11 cellular contexts compared by ENCODE assay signal in genomic region chr20:52047811-52048302, GRCh38.
DNase-seq lines count a peak whose midpoint lies in the region; ATAC-seq lines count a peak whose summit lies in the region.
"Had no signal": no experiment of that assay in that cellular context is flagged by ENCODE, and none has a peak within 500 bp of the region (broad histone marks: within the 10 kb centered on the region; RNA-seq: fewer than 3 reads in every experiment).

No MANE protein-coding gene starts in this region.

- no peak overlapping the region for H3K27ac Mint-ChIP-seq in activated CD4-positive, alpha-beta T cell treated with anti-CD3 and anti-CD28 coated beads for 36 hours
- peak overlapping the region; percentile 23 for H3K27ac Mint-ChIP-seq in stimulated activated effector memory CD8-positive, alpha-beta T cell treated with anti-CD3 and anti-CD28 coated beads, Interleukin-12 subunit alpha, Interleukin-12 subunit beta, amount 100 ng/mL, for 72 hours

- peak overlapping the region; percentile 81 for H3K9ac ChIP-seq in iPS-20b (ENCODE audit: low read depth, low read length)

- peak; percentile 48 for DNase-seq in activated CD4-positive, alpha-beta T cell treated with anti-CD3 and anti-CD28 coated beads for 36 hours
- DNase-seq in activated CD4-positive, alpha-beta T cell treated with anti-CD3 and anti-CD28 coated beads, Interleukin-2, amount 50 U/mL, for 1 hour: no peak
- DNase-seq in activated T-cell treated with anti-CD3 and anti-CD28 coated beads, Interleukin-2, amount 50 U/mL, for 4 hours: no peak
- DNase-seq in stimulated activated effector memory CD8-positive, alpha-beta T cell treated with anti-CD3 and anti-CD28 coated beads, Interleukin-12 subunit alpha, Interleukin-12 subunit beta, amount 100 ng/mL, for 72 hours (ENCODE audit: low spot score in 2 of 2): peak; percentile 6 to 65
- DNase-seq in posterior cingulate gyrus (no peak), G401 (ENCODE audit: low spot score) (no peak), GDM1 (lab: John Stamatoyannopoulos, UW) (no peak)
- DNase-seq: NCI-H226, transverse colon had no signal

- no peaks in the 10 kb centered on the region for H3K27me3 Mint-ChIP-seq in activated CD4-positive, alpha-beta T cell treated with anti-CD3 and anti-CD28 coated beads for 36 hours
- H3K27me3 Mint-ChIP-seq in activated T-cell treated with anti-CD3 and anti-CD28 coated beads, Interleukin-2, amount 50 U/mL, for 4 hours (ENCODE audit: low read depth): no peaks in the 10 kb centered on the region

- H3K36me3 ChIP-seq in iPS-20b (ENCODE audit: insufficient read depth, low read depth, low read length): no peaks in the 10 kb centered on the region
- H3K36me3 ChIP-seq: transverse colon had no signal

- intact Hi-C loops in activated CD4-positive, alpha-beta T cell treated with anti-CD3 and anti-CD28 coated beads for 36 hours (cut with DNase I, micrococcal nuclease): no loop called here
- intact Hi-C loops in posterior cingulate gyrus (cut with DNase I): no loop called here

- peak overlapping the region; percentile 97 for H3K27ac ChIP-seq in iPS-20b (ENCODE audit: low read length)
- H3K27ac ChIP-seq: transverse colon had no signal

- no peaks in the 10 kb centered on the region for H3K36me3 Mint-ChIP-seq in activated CD4-positive, alpha-beta T cell treated with anti-CD3 and anti-CD28 coated beads for 36 hours (ENCODE audit: low read depth)
- H3K36me3 Mint-ChIP-seq in activated T-cell treated with anti-CD3 and anti-CD28 coated beads, Interleukin-2, amount 50 U/mL, for 4 hours (ENCODE audit: insufficient read depth): no peaks in the 10 kb centered on the region
- H3K36me3 Mint-ChIP-seq in stimulated activated effector memory CD8-positive, alpha-beta T cell treated with anti-CD3 and anti-CD28 coated beads, Interleukin-12 subunit alpha, Interleukin-12 subunit beta, amount 100 ng/mL, for 72 hours: no peaks in the 10 kb centered on the region
- H3K36me3 Mint-ChIP-seq: naive thymus-derived CD8-positive, alpha-beta T cell had no signal

- peaks cover 26% of the 10 kb centered on the region for H3K4me1 Mint-ChIP-seq in activated CD4-positive, alpha-beta T cell treated with anti-CD3 and anti-CD28 coated beads for 36 hours
- peaks cover 20% of the 10 kb centered on the region for H3K4me1 Mint-ChIP-seq in activated T-cell treated with anti-CD3 and anti-CD28 coated beads, Interleukin-2, amount 50 U/mL, for 4 hours (ENCODE audit: low read depth)
- peaks cover 21% of the 10 kb centered on the region for H3K4me1 Mint-ChIP-seq in stimulated activated effector memory CD8-positive, alpha-beta T cell treated with anti-CD3 and anti-CD28 coated beads, Interleukin-12 subunit alpha, Interleukin-12 subunit beta, amount 100 ng/mL, for 72 hours

- H3K27me3 ChIP-seq in iPS-20b (ENCODE audit: insufficient read depth, low read length): no peaks in the 10 kb centered on the region
- H3K27me3 ChIP-seq: transverse colon had no signal

- no peaks in the 10 kb centered on the region for H3K9me3 Mint-ChIP-seq in activated CD4-positive, alpha-beta T cell treated with anti-CD3 and anti-CD28 coated beads for 36 hours (ENCODE audit: low read depth)
- H3K9me3 Mint-ChIP-seq in activated T-cell treated with anti-CD3 and anti-CD28 coated beads, Interleukin-2, amount 50 U/mL, for 4 hours: no peaks in the 10 kb centered on the region
- H3K9me3 Mint-ChIP-seq in stimulated activated effector memory CD8-positive, alpha-beta T cell treated with anti-CD3 and anti-CD28 coated beads, Interleukin-12 subunit alpha, Interleukin-12 subunit beta, amount 100 ng/mL, for 72 hours: no peaks in the 10 kb centered on the region
- H3K9me3 Mint-ChIP-seq: naive thymus-derived CD8-positive, alpha-beta T cell had no signal

- peak; percentile 77 for ATAC-seq in activated CD4-positive, alpha-beta T cell treated with anti-CD3 and anti-CD28 coated beads for 36 hours
- ATAC-seq in activated T-cell treated with anti-CD3 and anti-CD28 coated beads, Interleukin-2, amount 50 U/mL, for 4 hours: peak; percentile 53 to 65
- peak; percentile 80 for ATAC-seq in stimulated activated effector memory CD8-positive, alpha-beta T cell treated with anti-CD3 and anti-CD28 coated beads, Interleukin-12 subunit alpha, Interleukin-12 subunit beta, amount 100 ng/mL, for 72 hours

- in situ Hi-C loops in G401 (cut with HindIII; ENCODE audit: low sequenced_read_pairs): no loop called here

- CTCF ChIA-PET in activated CD4-positive, alpha-beta T cell treated with anti-CD3 and anti-CD28 coated beads for 36 hours (lab: Charles Lee): interaction anchor here (0.6 to 1.1 kb wide), 2 partner anchors 117 to 125 kb away, joined by 3 read pairs; no protein-coding TSS in a partner anchor

- peaks cover 31% of the 10 kb centered on the region; the same call in 1 of the 2 replicates for H3K4me1 ChIP-seq in iPS-20b (ENCODE audit: insufficient read depth, low read length)
- H3K4me1 ChIP-seq: transverse colon had no signal

- POLR2A ChIA-PET in activated CD4-positive, alpha-beta T cell treated with anti-CD3 and anti-CD28 coated beads for 36 hours (lab: Charles Lee): interaction anchor here (0.6 kb wide), 1 partner anchor 72 kb away, joined by 9 read pairs; no protein-coding TSS in a partner anchor

- H3K4me3 ChIP-seq in iPS-20b (ENCODE audit: low read length): peak overlapping the region; percentile 73
- H3K4me3 ChIP-seq: transverse colon had no signal

- no peaks in the 10 kb centered on the region for H3K9me3 ChIP-seq in iPS-20b (ENCODE audit: insufficient read depth, low read depth, low read length)
- H3K9me3 ChIP-seq: transverse colon had no signal

- H3K4me3 Mint-ChIP-seq in activated CD4-positive, alpha-beta T cell treated with anti-CD3 and anti-CD28 coated beads for 36 hours: no peak overlapping the region
- H3K4me3 Mint-ChIP-seq in activated T-cell treated with anti-CD3 and anti-CD28 coated beads, Interleukin-2, amount 50 U/mL, for 4 hours: peak overlapping the region; percentile 47
- H3K4me3 Mint-ChIP-seq in stimulated activated effector memory CD8-positive, alpha-beta T cell treated with anti-CD3 and anti-CD28 coated beads, Interleukin-12 subunit alpha, Interleukin-12 subunit beta, amount 100 ng/mL, for 72 hours: peak overlapping the region; percentile 18

Comparison
In these comparisons a context has a peak if more than half of its experiments do, and no peak if none do; other contexts are left out.
1. DNase-seq: peak in activated CD4-positive, alpha-beta T cell treated with anti-CD3 and anti-CD28 coated beads for 36 hours (single experiment) and stimulated activated effector memory CD8-positive, alpha-beta T cell treated with anti-CD3 and anti-CD28 coated beads, Interleukin-12 subunit alpha, Interleukin-12 subunit beta, amount 100 ng/mL, for 72 hours (2 of 2); none in activated CD4-positive, alpha-beta T cell treated with anti-CD3 and anti-CD28 coated beads, Interleukin-2, amount 50 U/mL, for 1 hour (single experiment), activated T-cell treated with anti-CD3 and anti-CD28 coated beads, Interleukin-2, amount 50 U/mL, for 4 hours (single experiment), posterior cingulate gyrus (0 of 10), G401 (single experiment) and GDM1 (single experiment).
2. Peak in every context shown above with its lines, with median percentiles within 50 percentile points of each other: ATAC-seq.